Comparison of ENCODE assay signal across 31 cellular contexts in genomic region chr2:176913955-176914354, GRCh38.
"Had no signal": no experiment of that assay in that cellular context is flagged by ENCODE, and none has a peak within 500 bp of the region (broad histone marks: within the 10 kb centered on the region; RNA-seq: fewer than 3 reads in every experiment).

No MANE protein-coding gene starts in this region.

- H3K9me3 ChIP-seq: adrenal gland, ascending aorta, body of pancreas, breast epithelium had no signal

- DNase-seq: activated effector memory CD4-positive, alpha-beta T cell treated with anti-CD3 and anti-CD28 coated beads, Interleukin-2, amount 50 U/mL, for 16 hours; activated effector memory CD4-positive, alpha-beta T cell treated with Interleukin-2 at 50 U/mL for 16 hours; activated gamma-delta T cell; activated naive CD4-positive, alpha-beta T cell; activated naive CD4-positive, alpha-beta T cell treated with anti-CD3 and anti-CD28 coated beads for 36 hours; activated naive CD4-positive, alpha-beta T cell treated with anti-CD3 and anti-CD28 coated beads, Interleukin-2, amount 10 ng/mL, durations not matched to agents 7 days and 5 days; activated naive CD4-positive, alpha-beta T cell treated with anti-CD3 and anti-CD28 coated beads, Interleukin-2, amount 50 U/mL, for 16 hours; activated naive CD4-positive, alpha-beta T cell treated with Interleukin-2 at 50 U/mL for 16 hours; activated naive CD8-positive, alpha-beta T cell treated with anti-CD3 and anti-CD28 coated beads for 36 hours; activated naive CD8-positive, alpha-beta T cell treated with anti-CD3 and anti-CD28 coated beads, Interleukin-2, amount 10 ng/mL, durations not matched to agents 7 days and 5 days; activated naive CD8-positive, alpha-beta T cell treated with anti-CD3 and anti-CD28 coated beads, Interleukin-2, amount 50 U/mL, for 24 hours; activated T-cell treated with anti-CD3 and anti-CD28 coated beads, Interleukin-2, amount 50 U/mL, for 1 hour; activated T-cell treated with anti-CD3 and anti-CD28 coated beads, Interleukin-2, amount 50 U/mL, for 24 hours; activated T-cell treated with anti-CD3 and anti-CD28 coated beads, Interleukin-2, amount 50 U/mL, for 4 hours; activated T-cell treated with anti-CD3 and anti-CD28 coated beads, Interleukin-2, amount 50 U/mL, for 48 hours; activated T-cell treated with anti-CD3 and anti-CD28 coated beads, Interleukin-2, amount 50 U/mL, for 72 hours; adrenal gland; amniotic stem cell; amygdala; anterior cingulate cortex; aorta; body of pancreas; brain microvascular endothelial cell; caudate nucleus; central memory CD4-positive, alpha-beta T cell; cerebellar nuclear complex had no signal

- H3K27ac ChIP-seq: adrenal gland, ascending aorta, body of pancreas, brain microvascular endothelial cell, breast epithelium, cardiac muscle cell had no signal

- H3K4me1 ChIP-seq: adrenal gland, ascending aorta, body of pancreas, breast epithelium had no signal

- H3K4me3 ChIP-seq: adrenal gland, ascending aorta, body of pancreas, breast epithelium, cardiac muscle cell had no signal

- ATAC-seq: activated naive CD4-positive, alpha-beta T cell treated with anti-CD3 and anti-CD28 coated beads, Interleukin-2, amount 50 U/mL, for 72 hours; activated naive CD8-positive, alpha-beta T cell treated with anti-CD3 and anti-CD28 coated beads, Interleukin-2, amount 50 U/mL, for 24 hours; activated T-cell treated with anti-CD3 and anti-CD28 coated beads, Interleukin-2, amount 50 U/mL, for 4 hours; activated T-cell treated with anti-CD3 and anti-CD28 coated beads, Interleukin-2, amount 50 U/mL, for 72 hours; activated T-helper 17 cell treated with anti-CD3 and anti-CD28 coated beads, Interleukin-2, amount 50 U/mL, for 72 hours; body of pancreas had no signal

- H3K36me3 ChIP-seq: adrenal gland, ascending aorta, brain microvascular endothelial cell, breast epithelium, cardiac muscle cell had no signal
